ENCODE assay signal across 14 cellular contexts in the genomic region with DNA sequence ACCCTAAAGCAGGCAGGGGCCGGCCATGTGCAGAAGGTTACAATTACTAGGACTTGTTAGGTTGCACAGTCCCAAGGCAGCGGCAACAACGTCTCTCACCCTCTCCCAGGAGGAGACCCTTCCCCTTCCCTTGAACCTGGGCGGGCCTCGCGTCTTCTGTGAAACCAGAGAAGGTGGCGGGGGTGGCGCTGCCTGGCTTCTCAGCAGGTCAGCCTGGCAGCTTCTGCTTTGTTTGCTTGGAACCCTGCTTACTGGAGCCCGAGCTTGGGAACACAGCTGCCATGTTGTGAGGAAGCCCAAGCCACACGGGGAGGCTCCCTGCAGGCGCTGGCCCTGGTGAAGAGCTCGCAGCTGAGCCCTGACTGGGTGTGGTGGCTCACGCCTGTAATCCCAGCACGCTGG. TPM values are rescaled to one million over a fixed set of nuclear protein-coding genes. Genes with fewer than 3 reads are reported as not detected.
DNase-seq lines count a peak whose midpoint lies in the region; ATAC-seq, FAIRE-seq and TF ChIP-seq lines count a peak whose summit lies in the region.
"Had no signal": no experiment of that assay in that cellular context is flagged by ENCODE, and none has a peak within 500 bp of the region (broad histone marks: within the 10 kb centered on the region; RNA-seq: fewer than 3 reads in every experiment).

No MANE protein-coding gene starts in this region.

- H3K27me3 ChIP-seq in PC-3 (ENCODE audit: low read length) (no peaks in the 10 kb centered on the region), esophagus (ENCODE audit: control insufficient read depth in 1 of 2, insufficient read depth in 2 of 2, low read length in 2 of 2) (no peaks in the 10 kb centered on the region), brain microvascular endothelial cell (replicated peaks) (no peaks in the 10 kb centered on the region)
- H3K27me3 ChIP-seq: heart left ventricle, SJCRH30 had no signal

- no peak for ATAC-seq in PC-3
- ATAC-seq in stimulated activated naive B cell treated with anti-CD40 and anti-IgM and Interleukin-4, amounts not matched to agents 10 μg/mL and 1 μg/mL and 100 μg/mL, for 72 hours (replicated peaks): no peak

- CTCF ChIA-PET in PC-3 (lab: Charles Lee): no interaction called here

- no peaks in the 10 kb centered on the region for H3K9me3 ChIP-seq in PC-3 (ENCODE audit: low read length)
- H3K9me3 ChIP-seq in esophagus (ENCODE audit: control insufficient read depth in 2 of 2, insufficient read depth in 1 of 2, low read depth in 1 of 2, low read length in 1 of 2): peaks cover 0 to 9% of the 10 kb centered on the region in 2 donors
- H3K9me3 ChIP-seq: SJCRH30 had no signal

- H3K9me2 ChIP-seq in PC-3 (replicated peaks; ENCODE audit: low read length): no peaks in the 10 kb centered on the region

- H3K9me3 Mint-ChIP-seq in stimulated activated naive B cell treated with anti-CD40 and anti-IgM and Interleukin-4, amounts not matched to agents 10 μg/mL and 1 μg/mL and 100 μg/mL, for 72 hours: peaks cover 5 to 7% of the 10 kb centered on the region in 2 donors
- H3K9me3 Mint-ChIP-seq: stimulated activated naive CD8-positive, alpha-beta T cell treated with anti-CD3 and anti-CD28 coated beads, Interleukin-15, Interleukin-2, amounts not matched to agents 100 ng/mL and 50 ng/mL, for 24 hours had no signal

- H3K36me3 ChIP-seq in PC-3 (ENCODE audit: low read depth, low read length) (peaks cover 2% of the 10 kb centered on the region; the same call in 1 of the 2 replicates), esophagus (ENCODE audit: control insufficient read depth in 2 of 2, insufficient read depth in 2 of 2, low read length in 1 of 2) (peaks cover 3 to 21% of the 10 kb centered on the region in 2 donors), brain microvascular endothelial cell (replicated peaks) (peaks cover 22% of the 10 kb centered on the region)
- H3K36me3 ChIP-seq: SJCRH30 had no signal

- H4K20me1 ChIP-seq in PC-3 (ENCODE audit: low read length): no peaks in the 10 kb centered on the region

- POLR2A ChIA-PET in PC-3 (lab: Charles Lee; ENCODE audit: unreplicated experiment): interaction anchor here (0.6 kb wide), 1 partner anchor 147 kb away, joined by 6 read pairs; no protein-coding TSS in a partner anchor

- H3K27ac Mint-ChIP-seq in stimulated activated naive B cell treated with anti-CD40 and anti-IgM and Interleukin-4, amounts not matched to agents 10 μg/mL and 1 μg/mL and 100 μg/mL, for 72 hours: peak overlapping the region; percentile 67
- H3K27ac Mint-ChIP-seq: stimulated activated naive CD8-positive, alpha-beta T cell treated with anti-CD3 and anti-CD28 coated beads, Interleukin-15, Interleukin-2, amounts not matched to agents 100 ng/mL and 50 ng/mL, for 24 hours had no signal

- H3K4me3 Mint-ChIP-seq in stimulated activated naive B cell treated with anti-CD40 and anti-IgM and Interleukin-4, amounts not matched to agents 10 μg/mL and 1 μg/mL and 100 μg/mL, for 72 hours: no peak overlapping the region
- H3K4me3 Mint-ChIP-seq: stimulated activated naive CD8-positive, alpha-beta T cell treated with anti-CD3 and anti-CD28 coated beads, Interleukin-15, Interleukin-2, amounts not matched to agents 100 ng/mL and 50 ng/mL, for 24 hours had no signal

- TF ChIP-seq POLR2A in GM12892 (IDR thresholded peaks at IDR 0.05; ENCODE audit: low read depth, low read length): no peak

- BruUV-seq in PC-3 (replicated peaks; lab: Mats Ljungman, UMichigan): TSS peak; percentile 74

- peaks cover 12% of the 10 kb centered on the region for H3K4me1 ChIP-seq in PC-3 (ENCODE audit: insufficient read depth, low read length)
- peaks cover 0 to 7% of the 10 kb centered on the region in 2 donors for H3K4me1 ChIP-seq in esophagus (ENCODE audit: control insufficient read depth in 2 of 2, insufficient read depth in 2 of 2, low read length in 1 of 2)

- FAIRE-seq in GM12892 (lab: Jason Lieb, UNC) (no peak), GM19239 (lab: Jason Lieb, UNC) (no peak)
- FAIRE-seq: H54 had no signal

- no peaks in the 10 kb centered on the region for H3K79me2 ChIP-seq in PC-3 (ENCODE audit: low read length)

- in situ Hi-C loops in brain microvascular endothelial cell (cut with HindIII; ENCODE audit: low pct_ligation_motif_present, low sequenced_read_pairs): no loop called here

- H3K4me2 ChIP-seq in PC-3 (ENCODE audit: low read length): peak overlapping the region; percentile 47; the same call in 1 of the 2 replicates

- H3K27ac ChIP-seq in PC-3 (ENCODE audit: low read length) (peak overlapping the region; percentile 22; the same call in 1 of the 2 replicates), esophagus (ENCODE audit: low read depth in 2 of 2, low read length in 1 of 2) (peak overlapping the region; percentile 34 to 82), brain microvascular endothelial cell (no peak overlapping the region)
- H3K27ac ChIP-seq: SJCRH30 had no signal

- H3K4me1 Mint-ChIP-seq in stimulated activated naive B cell treated with anti-CD40 and anti-IgM and Interleukin-4, amounts not matched to agents 10 μg/mL and 1 μg/mL and 100 μg/mL, for 72 hours: peaks cover 28 to 51% of the 10 kb centered on the region in 2 donors

- no peak overlapping the region for H3K9ac ChIP-seq in PC-3 (ENCODE audit: low read length)

- H3K36me3 Mint-ChIP-seq in stimulated activated naive B cell treated with anti-CD40 and anti-IgM and Interleukin-4, amounts not matched to agents 10 μg/mL and 1 μg/mL and 100 μg/mL, for 72 hours: peaks cover 24 to 28% of the 10 kb centered on the region in 2 donors

- DNase-seq in activated CD4-positive, alpha-beta T cell treated with anti-CD3 and anti-CD28 coated beads for 48 hours: peak; percentile 9
- no peak for DNase-seq in activated CD4-positive, alpha-beta T cell treated with anti-CD3 and anti-CD28 coated beads, Interleukin-2, amount 50 U/mL, for 4 hours
- DNase-seq in PC-3: no peak
- no peak for DNase-seq in stimulated activated naive B cell treated with anti-CD40 and anti-IgM and Interleukin-4, amounts not matched to agents 10 μg/mL and 1 μg/mL and 100 μg/mL, for 72 hours
- DNase-seq in GM12892 (ENCODE audit: insufficient read length): no peak
- no peak for DNase-seq in GM19239 (ENCODE audit: insufficient read length, low spot score)
- DNase-seq in brain microvascular endothelial cell: no peak
- DNase-seq: KG1, NCI-H1694 treated with DMSO at 0.1 percent for 48 hours had no signal

- 83% methylated on average over 14 of the region's 14 CpGs for WGBS in esophagus, 2 donors

- no peaks in the 10 kb centered on the region for H3F3A ChIP-seq in PC-3 (ENCODE audit: low read length, unreplicated experiment)

- H3K4me3 ChIP-seq in PC-3 (ENCODE audit: low read length): no peak overlapping the region
- H3K4me3 ChIP-seq in esophagus (ENCODE audit: low read depth in 1 of 2, low read length in 2 of 2): no peak overlapping the region
- H3K4me3 ChIP-seq in brain microvascular endothelial cell (ENCODE audit: low read depth, low read length): no peak overlapping the region
- H3K4me3 ChIP-seq: heart left ventricle, SJCRH30 had no signal

- H2AFZ ChIP-seq in PC-3 (ENCODE audit: low read length): 0 out of 2 replicates have a peak overlapping the region, but pooled peaks have one; percentile 56

- intact Hi-C loops in PC-3 (cut with micrococcal nuclease): no loop called here

- no peaks in the 10 kb centered on the region for H3K27me3 Mint-ChIP-seq in stimulated activated naive B cell treated with anti-CD40 and anti-IgM and Interleukin-4, amounts not matched to agents 10 μg/mL and 1 μg/mL and 100 μg/mL, for 72 hours
- H3K27me3 Mint-ChIP-seq: stimulated activated naive CD8-positive, alpha-beta T cell treated with anti-CD3 and anti-CD28 coated beads, Interleukin-15, Interleukin-2, amounts not matched to agents 100 ng/mL and 50 ng/mL, for 24 hours had no signal

- TF ChIP-seq CTCF in PC-3 (conservative IDR thresholded peaks at IDR 0.05; ENCODE audit: low read depth, low read length): no peak
- TF ChIP-seq CTCF in brain microvascular endothelial cell (IDR thresholded peaks at IDR 0.05; ENCODE audit: low read depth, low read length, missing control alignments): no peak

RNA-seq across cellular contexts. Expression of a gene that starts 15.5 kb away (rescaled TPM):
- 95.4 and 96.8 TPM in 2 replicates for total RNA-seq in PC-3 (2014; rRNA removed)
- 100 to 1,000 TPM; 167 to 244 TPM for polyA plus RNA-seq in esophagus
- polyA plus RNA-seq in GM12892 (2012; ENCODE audit: missing spikeins): 245 TPM

RNA-seq across cellular contexts. Expression of a gene that starts 20.1 kb away (rescaled TPM):
- total RNA-seq in PC-3 (2014; rRNA removed): 72.0 and 94.0 TPM in 2 replicates
- polyA plus RNA-seq in esophagus: 10 to 100 TPM; 40.0 to 48.9 TPM
- 29.0 TPM for polyA plus RNA-seq in GM12892 (2012; ENCODE audit: missing spikeins)
